27 cellular contexts compared by ENCODE assay signal in the genomic region with DNA sequence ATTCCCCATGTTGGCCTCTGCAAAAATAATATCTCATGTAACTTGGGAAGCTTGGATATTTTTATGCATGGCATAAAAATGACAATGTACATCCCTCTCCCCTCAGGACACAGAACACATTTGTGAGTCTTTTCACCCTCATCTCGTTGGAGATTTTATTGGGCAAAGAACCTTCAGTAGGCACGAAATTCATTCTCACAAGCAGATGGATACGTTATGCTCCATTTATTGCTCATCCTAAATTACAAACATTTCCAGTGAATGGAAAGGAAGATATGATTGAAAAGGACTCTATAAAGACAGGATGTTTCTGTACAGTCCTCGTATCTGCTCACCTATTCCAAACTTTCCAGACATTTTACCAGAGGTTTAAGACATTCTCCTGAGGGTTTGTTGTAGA.
"Had no signal": no experiment of that assay in that cellular context is flagged by ENCODE, and none has a peak within 500 bp of the region (broad histone marks: within the 10 kb centered on the region; RNA-seq: fewer than 3 reads in every experiment).

No MANE protein-coding gene starts in this region.

- H3K9me3 ChIP-seq: suprapubic skin, testis, thoracic aorta, thyroid gland, transverse colon, upper lobe of left lung, upper lobe of right lung, uterus, vagina had no signal

- H3K27ac ChIP-seq: stomach, suprapubic skin, testis, thoracic aorta, thyroid gland, tibial artery, tibial nerve, transverse colon, upper lobe of left lung, upper lobe of right lung, uterus, vagina had no signal

- H3K4me3 ChIP-seq: stomach, suprapubic skin, testis, thoracic aorta, thyroid gland, tibial artery, tibial nerve, transverse colon, upper lobe of left lung, upper lobe of right lung, uterus, vagina had no signal

- DNase-seq: stimulated activated CD4-positive, alpha-beta T cell treated with anti-CD3 and anti-CD28 coated beads, Interleukin-2, amount 100 ng/mL, for 48 hours; stimulated activated CD4-positive, alpha-beta T cell treated with anti-CD3 and anti-CD28 coated beads, Interleukin-4, amount 100 ng/mL, for 1 hour; stimulated activated CD4-positive, alpha-beta T cell treated with anti-CD3 and anti-CD28 coated beads, Interleukin-4, amount 100 ng/mL, for 24 hours; stimulated activated CD4-positive, alpha-beta T cell treated with anti-CD3 and anti-CD28 coated beads, Interleukin-4, amount 100 ng/mL, for 4 hours; stimulated activated CD8-positive, alpha-beta memory T cell treated with anti-CD3 and anti-CD28 coated beads, Interleukin-4, amount 100 ng/mL, for 48 hours; stimulated activated naive B cell treated with anti-CD40 and anti-IgM and Interleukin-4, amounts not matched to agents 10 μg/mL and 1 μg/mL and 100 μg/mL, for 72 hours; stimulated activated naive CD4-positive, alpha-beta T cell; stimulated activated naive CD4-positive, alpha-beta T cell treated with Interleukin-2 at 50 U/mL for 16 hours; stimulated activated naive CD8-positive, alpha-beta T cell treated with anti-CD3 and anti-CD28 coated beads, Interleukin-15, amount 100 ng/mL, for 72 hours; stimulated activated naive CD8-positive, alpha-beta T cell treated with anti-CD3 and anti-CD28 coated beads, Interleukin-15, Interleukin-2, amounts not matched to agents 100 U/mL and 50 U/mL, for 24 hours; stomach; substantia nigra; testis; thyroid gland; transverse colon; trophoblast cell; upper lobe of left lung; upper lobe of right lung; uterus had no signal

- H3K4me1 ChIP-seq: stomach, suprapubic skin, testis, thyroid gland, tibial artery, tibial nerve, transverse colon, upper lobe of left lung, upper lobe of right lung, uterus, vagina had no signal

- H3K36me3 ChIP-seq: stomach, suprapubic skin, thoracic aorta, thyroid gland, tibial artery, tibial nerve, transverse colon, upper lobe of left lung, upper lobe of right lung, uterus, vagina had no signal

- H3K27me3 ChIP-seq: stomach, suprapubic skin, testis, thyroid gland, tibial artery, tibial nerve, transverse colon, upper lobe of left lung, upper lobe of right lung, uterus, vagina had no signal

- ATAC-seq: stimulated activated effector memory CD8-positive, alpha-beta T cell treated with anti-CD3 and anti-CD28 coated beads, Interleukin-12 subunit alpha, Interleukin-12 subunit beta, amount 100 ng/mL, for 72 hours; stimulated activated memory B cell treated with anti-CD40 and anti-IgM and Interleukin-4, amounts not matched to agents 10 μg/mL and 1 μg/mL and 100 μg/mL, for 72 hours; stimulated activated naive B cell treated with anti-CD40 and anti-IgM and Interleukin-4, amounts not matched to agents 10 μg/mL and 1 μg/mL and 100 μg/mL, for 72 hours; stimulated activated naive CD8-positive, alpha-beta T cell treated with anti-CD3 and anti-CD28 coated beads, Interleukin-15, amount 100 ng/mL, for 72 hours; stimulated activated naive CD8-positive, alpha-beta T cell treated with anti-CD3 and anti-CD28 coated beads, Interleukin-15, Interleukin-2, amounts not matched to agents 100 U/mL and 50 U/mL, for 24 hours; upper lobe of right lung had no signal

- FAIRE-seq: urothelium cell line had no signal
